Comparison of ENCODE assay signal across 8 cellular contexts in the genomic region with DNA sequence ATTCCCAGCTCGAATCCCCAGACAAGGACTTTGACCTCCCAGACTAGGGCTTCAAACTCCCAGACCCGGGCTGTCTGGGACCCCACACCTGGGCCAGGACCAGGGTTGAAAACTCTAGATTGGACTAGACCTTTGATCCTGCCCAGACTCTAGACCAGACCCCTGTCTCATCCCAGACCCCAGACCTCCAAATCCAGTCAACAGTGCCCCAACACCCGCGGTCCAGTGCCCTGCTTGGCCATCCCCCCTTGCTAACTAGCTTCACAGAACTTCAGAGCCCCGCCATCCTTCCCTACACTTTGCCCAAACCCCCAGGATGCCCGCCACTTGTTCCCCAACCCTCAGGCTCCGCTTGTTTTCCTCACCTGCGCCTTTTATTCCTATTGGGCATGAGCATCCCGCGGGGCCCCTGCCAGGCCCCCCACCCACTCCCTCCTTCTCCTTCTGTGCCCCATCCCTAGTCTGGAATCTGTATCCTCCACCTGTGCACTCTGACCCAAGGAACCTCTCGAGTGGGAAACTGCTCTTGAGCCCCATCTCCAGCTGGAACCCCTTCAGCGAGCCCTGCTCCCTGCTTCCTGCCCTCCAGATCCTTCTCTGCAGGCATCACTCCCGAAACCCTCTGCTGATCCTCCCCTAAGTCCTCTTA. TPM values are rescaled to one million over a fixed set of nuclear protein-coding genes. Genes with fewer than 3 reads are reported as not detected.
DNase-seq lines count a peak whose midpoint lies in the region; ATAC-seq, FAIRE-seq and TF ChIP-seq lines count a peak whose summit lies in the region.

No MANE protein-coding gene starts in this region.

- H3K9me2 ChIP-seq in HCT116 (ENCODE audit: insufficient read depth) (no peaks in the 10 kb centered on the region), hepatocyte (replicated peaks; ENCODE audit: insufficient read depth) (no peaks in the 10 kb centered on the region)

- WGBS in hepatocyte (ENCODE audit: low lambda C conversion rate, missing lambda C conversion rate) = 0% methylated on average over 10 of the region's 13 CpGs
- 4 to 17% (median 16%) methylated on average over 13 of the region's 13 CpGs for WGBS in small intestine, 3 donors

- RAD21 ChIA-PET in HCT116 (lab: Charles Lee; ENCODE audit: low non-redundant PET in 1 of 2, low total read pairs in 2 of 2, uncharacterized antibody in 2 of 2, unreplicated experiment in 2 of 2) = no interaction called here

- H3K4me3 Mint-ChIP-seq in activated CD4-positive, alpha-beta memory T cell treated with anti-CD3 and anti-CD28 coated beads for 36 hours = peak overlapping the region; percentile 91

- H3K9ac ChIP-seq in HCT116 (ENCODE audit: low read length) = peak overlapping the region; percentile 79

- peaks cover 20% of the 10 kb centered on the region for H3K36me3 Mint-ChIP-seq in activated CD4-positive, alpha-beta memory T cell treated with anti-CD3 and anti-CD28 coated beads for 36 hours

- intact Hi-C loops in HCT116 (cut with micrococcal nuclease) = loop anchor here (1.0 kb wide), 1 partner anchor 15 kb away; no protein-coding TSS in a partner anchor
- intact Hi-C loops in activated CD4-positive, alpha-beta memory T cell treated with anti-CD3 and anti-CD28 coated beads for 36 hours (cut with micrococcal nuclease) = loop anchor here (5.0 kb wide), 1 partner anchor 366 kb away; no protein-coding TSS in a partner anchor

- H3K27me3 ChIP-seq in HCT116 (ENCODE audit: insufficient read depth, low read length) (no peaks in the 10 kb centered on the region), hepatocyte (no peaks in the 10 kb centered on the region), small intestine (ENCODE audit: control insufficient read depth in 2 of 2, insufficient read depth in 2 of 2, low read length in 2 of 2) (no peaks in the 10 kb centered on the region)

- peak overlapping the region; percentile 94 for H3K27ac Mint-ChIP-seq in activated CD4-positive, alpha-beta memory T cell treated with anti-CD3 and anti-CD28 coated beads for 36 hours

- H3K9me3 ChIP-seq in HCT116 (ENCODE audit: control insufficient read depth in 1 of 2, insufficient read depth in 1 of 2, low read depth in 1 of 2, low read length in 2 of 2) (no peaks in the 10 kb centered on the region), hepatocyte (ENCODE audit: low read depth) (no peaks in the 10 kb centered on the region), small intestine (ENCODE audit: control insufficient read depth, low read depth) (no peaks in the 10 kb centered on the region)

- no peaks in the 10 kb centered on the region for H3K9me3 Mint-ChIP-seq in activated CD4-positive, alpha-beta memory T cell treated with anti-CD3 and anti-CD28 coated beads for 36 hours

- CTCF ChIA-PET in HCT116 (lab: Charles Lee) = interaction anchor here (2.9 kb wide), 1 partner anchor 10 kb away, joined by 26 read pairs; no protein-coding TSS in a partner anchor
- CTCF ChIA-PET in activated CD4-positive, alpha-beta memory T cell treated with anti-CD3 and anti-CD28 coated beads for 36 hours (lab: Charles Lee) = interaction anchor here (1.1 to 14.8 kb wide), 4 partner anchors 8 to 42 kb away, joined by 3 to 307 read pairs (median 28); no protein-coding TSS in a partner anchor

- TF ChIP-seq POLR2A in HCT116 (IDR thresholded peaks at IDR 0.05; ENCODE audit: borderline replicate concordance, extremely low read depth, insufficient read depth, insufficient read length) = no peak

- H3K4me3 ChIP-seq in HCT116 (replicated peaks in 1 of 2; ENCODE audit: low read depth in 1 of 2, low read length in 2 of 2) (peak overlapping the region; percentile 80 to 89), hepatocyte (peak overlapping the region; percentile 48), small intestine (ENCODE audit: low read depth in 1 of 2, low read length in 2 of 2) (peak overlapping the region; percentile 78 to 86)

- H3K4me1 Mint-ChIP-seq in activated CD4-positive, alpha-beta memory T cell treated with anti-CD3 and anti-CD28 coated beads for 36 hours (ENCODE audit: low read depth) = peaks cover 38% of the 10 kb centered on the region

- ATAC-seq in HCT116 = no peak

- BruUV-seq in HCT116 (replicated peaks; lab: Mats Ljungman, UMichigan) = no TSS peak

- no peak overlapping the region for H2AFZ ChIP-seq in HCT116 (ENCODE audit: low read depth, low read length, poor library complexity, severe bottlenecking)
- H2AFZ ChIP-seq in hepatocyte = no peak overlapping the region

- no peak for TF ChIP-seq RAD21 in HCT116 (IDR thresholded peaks at IDR 0.05; ENCODE audit: low read depth)

- H3K36me3 ChIP-seq in HCT116 (ENCODE audit: control insufficient read depth in 1 of 2, insufficient read depth in 2 of 2, low read length in 2 of 2) (peaks cover 0 to 5% of the 10 kb centered on the region in 2 experiments; a peak in 1 of 4 replicates), hepatocyte (replicated peaks; ENCODE audit: insufficient read depth, low read depth) (no peaks in the 10 kb centered on the region), small intestine (ENCODE audit: control insufficient read depth in 2 of 2, insufficient read depth in 2 of 2, low read length in 2 of 2) (no peaks in the 10 kb centered on the region)

- 0 out of 2 replicates have a peak, but pooled peaks cover 4% of the 10 kb centered on the region for H4K20me1 ChIP-seq in HCT116 (ENCODE audit: insufficient read depth)
- H4K20me1 ChIP-seq in hepatocyte (ENCODE audit: insufficient read depth, poor library complexity, severe bottlenecking) = peaks cover 43% of the 10 kb centered on the region

- H3K27ac ChIP-seq in HCT116 (ENCODE audit: low read depth, low read length) = peak overlapping the region; percentile 81
- H3K27ac ChIP-seq in hepatocyte = peak overlapping the region; percentile 80
- peak overlapping the region; percentile 81 to 87 for H3K27ac ChIP-seq in small intestine (ENCODE audit: low read depth in 1 of 2, low read length in 1 of 2)

- no peaks in the 10 kb centered on the region for H3K27me3 Mint-ChIP-seq in activated CD4-positive, alpha-beta memory T cell treated with anti-CD3 and anti-CD28 coated beads for 36 hours

- TF ChIP-seq CTCF in HCT116 (IDR thresholded peaks at IDR 0.05 in 2 of 3, conservative IDR thresholded peaks at IDR 0.05 in 1 of 3; ENCODE audit: borderline replicate concordance in 1 of 3, insufficient read depth in 1 of 3, low read depth in 2 of 3, low read length in 2 of 3) (no peak), hepatocyte (IDR thresholded peaks at IDR 0.05; ENCODE audit: poor library complexity) (no peak)

- H3K4me1 ChIP-seq in HCT116 (ENCODE audit: control insufficient read depth in 1 of 2, insufficient read depth in 2 of 2, low read length in 2 of 2) = peaks cover 43 to 55% of the 10 kb centered on the region in 2 experiments
- H3K4me1 ChIP-seq in hepatocyte (ENCODE audit: insufficient read depth) = peaks cover 19% of the 10 kb centered on the region
- peaks cover 8 to 10% of the 10 kb centered on the region in 2 donors for H3K4me1 ChIP-seq in small intestine (ENCODE audit: control insufficient read depth in 2 of 2, insufficient read depth in 1 of 2, low read depth in 1 of 2, low read length in 1 of 2)

- peaks cover 53% of the 10 kb centered on the region for H3K79me2 ChIP-seq in HCT116 (ENCODE audit: insufficient read depth, low read length)
- peaks cover 55% of the 10 kb centered on the region for H3K79me2 ChIP-seq in hepatocyte

- H3K4me2 ChIP-seq in HCT116 (ENCODE audit: low read length) = peak overlapping the region; percentile 86
- H3K4me2 ChIP-seq in hepatocyte = peak overlapping the region; percentile 100

- POLR2A ChIA-PET in HCT116 (lab: Charles Lee) = interaction anchor here (1.1 to 3.5 kb wide), 3 partner anchors 10 to 60 kb away, joined by 3 to 34 read pairs (median 3); no protein-coding TSS in a partner anchor
- POLR2A ChIA-PET in activated CD4-positive, alpha-beta memory T cell treated with anti-CD3 and anti-CD28 coated beads for 36 hours (lab: Charles Lee) = interaction anchor here (1.1 to 3.5 kb wide), 6 partner anchors 9 to 100 kb away, joined by 3 to 17 read pairs (median 6); a partner anchor contains a TSS

- DNase-seq in HCT116 (ENCODE audit: low read depth, low spot score) (no peak), hepatocyte (ENCODE audit: low spot score) (no peak), small intestine (no peak), hippocampal formation (lab: John Stamatoyannopoulos, UW) (no peak), SIG-M5 treated with dmso at 0.1 percent for 504 hours (lab: John Stamatoyannopoulos, UW; ENCODE audit: unreplicated experiment) (no peak), GM03348 (ENCODE audit: low spot score) (no peak), NCI-H524 treated with DMSO at 0.1 percent for 48 hours (lab: John Stamatoyannopoulos, UW) (no peak)
- DNase-seq in activated CD4-positive, alpha-beta memory T cell treated with anti-CD3 and anti-CD28 coated beads for 36 hours = peak; percentile 22

- no peak for FAIRE-seq in small intestine (lab: Jason Lieb, UNC)

RNA-seq across cellular contexts. Expression of a gene that starts 0.6 kb away (rescaled TPM):
- 170 TPM for total RNA-seq in HCT116 (2021; ENCODE audit: unreplicated experiment)
- 214 and 262 TPM in 2 replicates for polyA plus RNA-seq in HCT116 (2012)
- 100 to 1,000 TPM; 346 to 349 TPM for total RNA-seq in activated CD4-positive, alpha-beta memory T cell treated with anti-CD3 and anti-CD28 coated beads for 36 hours
- 95.0 and 103 TPM in 2 replicates for total RNA-seq in hepatocyte
- 219 and 233 TPM in 2 replicates for polyA plus RNA-seq in hepatocyte
- polyA plus RNA-seq in small intestine = 100 to 1,000 TPM in 1 of 3 donors, 10 to 100 TPM in 2; 23.9 to 117 (median 49.2) TPM

RNA-seq across cellular contexts. Expression of a gene that starts 31.5 kb away (rescaled TPM):
- total RNA-seq in HCT116 (2021; ENCODE audit: unreplicated experiment) (3.1 TPM), hepatocyte (22.6 and 24.7 TPM in 2 replicates)
- polyA plus RNA-seq in HCT116 (2012) = 4.3 and 4.6 TPM in 2 replicates
- total RNA-seq in activated CD4-positive, alpha-beta memory T cell treated with anti-CD3 and anti-CD28 coated beads for 36 hours = not detected
- polyA plus RNA-seq in hepatocyte (37.9 and 56.6 TPM in 2 replicates), small intestine (1 to 10 TPM in 1 of 3 donors, not detected in 2; 2.1 TPM)

RNA-seq across cellular contexts. Expression of a gene that starts 32.3 kb away (rescaled TPM):
- total RNA-seq in HCT116 (2021; ENCODE audit: unreplicated experiment) = 46.2 TPM
- polyA plus RNA-seq in HCT116 (2012) = 51.1 and 79.0 TPM in 2 replicates
- total RNA-seq in activated CD4-positive, alpha-beta memory T cell treated with anti-CD3 and anti-CD28 coated beads for 36 hours = under 1 TPM; 0.86 to 0.97 TPM
- 60.2 and 67.7 TPM in 2 replicates for total RNA-seq in hepatocyte
- 104 and 135 TPM in 2 replicates for polyA plus RNA-seq in hepatocyte
- 100 to 1,000 TPM in 2 of 3 donors, 10 to 100 TPM in 1; 39.2 to 204 (median 164) TPM for polyA plus RNA-seq in small intestine

RNA-seq across cellular contexts. Expression of a gene that starts 42.3 kb away (rescaled TPM):
- not detected for total RNA-seq in HCT116 (2021; ENCODE audit: unreplicated experiment)
- 0.18 and 0.41 TPM in 2 replicates for polyA plus RNA-seq in HCT116 (2012)
- total RNA-seq in activated CD4-positive, alpha-beta memory T cell treated with anti-CD3 and anti-CD28 coated beads for 36 hours = not detected
- total RNA-seq in hepatocyte = 0.20 TPM in 1 of 2 replicates, not detected in the other
- 0.39 TPM in 1 of 2 replicates, not detected in the other for polyA plus RNA-seq in hepatocyte
- polyA plus RNA-seq in small intestine = under 1 TPM in 2 of 3 donors, not detected in 1; 0.21 to 0.54 TPM

RNA-seq across cellular contexts. Expression of a gene that starts 45.2 kb away (rescaled TPM):
- not detected for total RNA-seq in HCT116 (2021; ENCODE audit: unreplicated experiment)
- 0.13 and 0.30 TPM in 2 replicates for polyA plus RNA-seq in HCT116 (2012)
- total RNA-seq in activated CD4-positive, alpha-beta memory T cell treated with anti-CD3 and anti-CD28 coated beads for 36 hours = not detected
- not detected in 2 replicates for total RNA-seq in hepatocyte
- not detected in 2 replicates for polyA plus RNA-seq in hepatocyte
- polyA plus RNA-seq in small intestine = not detected

Comparison
In these comparisons a context has a peak if more than half of its experiments do, and no peak if none do; other contexts are left out.
1. RNA of a gene that starts 32.3 kb away (total RNA-seq): 60.2 to 67.7 TPM in hepatocyte and 46.2 TPM in HCT116 (single experiment); 0.86 to 0.97 TPM in activated CD4-positive, alpha-beta memory T cell treated with anti-CD3 and anti-CD28 coated beads for 36 hours; every median in the first group is over 10 times any median in the second.
2. Peak in every context shown above with its lines, with median percentiles within 50 percentile points of each other: H3K27ac ChIP-seq and H3K4me3 ChIP-seq.